In genomic region chr18:23453657-23454011, GRCh38 we compare ENCODE assay signal across 8 cellular contexts. TPM values are rescaled to one million over a fixed set of nuclear protein-coding genes. Genes with fewer than 3 reads are reported as not detected.
DNase-seq lines count a peak whose midpoint lies in the region; ATAC-seq, FAIRE-seq and TF ChIP-seq lines count a peak whose summit lies in the region.

No MANE protein-coding gene starts in this region.

- H3K36me3 ChIP-seq in liver (ENCODE audit: control insufficient read depth in 4 of 4, insufficient read depth in 3 of 4, low read depth in 1 of 4, low read length in 3 of 4) (no peaks in the 10 kb centered on the region), subcutaneous abdominal adipose tissue (ENCODE audit: control insufficient read depth in 5 of 5, insufficient read depth in 5 of 5, low read length in 5 of 5) (no peaks in the 10 kb centered on the region)

- peak overlapping the region; percentile 94 for H3K4me3 ChIP-seq in NB4 (ENCODE audit: low read depth, low read length)
- peak overlapping the region; percentile 92 to 100 (median 94) for H3K4me3 ChIP-seq in liver (ENCODE audit: low read depth in 1 of 3, low read length in 3 of 3)
- peak overlapping the region; percentile 92 to 100 (median 98) for H3K4me3 ChIP-seq in subcutaneous abdominal adipose tissue (ENCODE audit: low read depth in 1 of 5, low read length in 5 of 5)

- H3K27ac Mint-ChIP-seq in central memory CD8-positive, alpha-beta T cell (ENCODE audit: low read depth): peak overlapping the region; percentile 98

- WGBS in liver: under 1% methylated on average over 10 of the region's 10 CpGs

- no peaks in the 10 kb centered on the region for H3K27me3 Mint-ChIP-seq in central memory CD8-positive, alpha-beta T cell

- H3K27me3 ChIP-seq in liver (ENCODE audit: control insufficient read depth in 4 of 4, insufficient read depth in 4 of 4, low read length in 3 of 4) (no peaks in the 10 kb centered on the region), subcutaneous abdominal adipose tissue (ENCODE audit: control insufficient read depth in 5 of 5, insufficient read depth in 4 of 5, low read length in 5 of 5) (no peaks in the 10 kb centered on the region)

- H3K4me3 Mint-ChIP-seq in central memory CD8-positive, alpha-beta T cell: peak overlapping the region; percentile 99

- H3K4me1 Mint-ChIP-seq in central memory CD8-positive, alpha-beta T cell: peaks cover 56% of the 10 kb centered on the region

- TF ChIP-seq POLR2A in NB4 (IDR thresholded peaks at IDR 0.05; ENCODE audit: extremely low read depth, insufficient read length): no peak

- TF ChIP-seq RAD21 in liver (IDR thresholded peaks at IDR 0.05): no peak

- H3K4me1 ChIP-seq in liver (ENCODE audit: control insufficient read depth in 4 of 4, insufficient read depth in 4 of 4, low read length in 3 of 4) (peaks cover 7 to 34% (median 31%) of the 10 kb centered on the region in 4 donors), subcutaneous abdominal adipose tissue (ENCODE audit: control insufficient read depth in 5 of 5, insufficient read depth in 5 of 5, low read length in 5 of 5) (peaks cover 6 to 47% (median 36%) of the 10 kb centered on the region in 5 donors)

- H3K27ac ChIP-seq in 22Rv1: peak overlapping the region; percentile 80
- peak overlapping the region; percentile 89 to 99 for H3K27ac ChIP-seq in liver (ENCODE audit: low read depth in 1 of 2, low read length in 2 of 2)
- peak overlapping the region; percentile 97 for H3K27ac ChIP-seq in subcutaneous abdominal adipose tissue (ENCODE audit: low read depth, low read length)

- peaks cover 24% of the 10 kb centered on the region for H3K36me3 Mint-ChIP-seq in central memory CD8-positive, alpha-beta T cell (ENCODE audit: insufficient read depth)

- no peak for TF ChIP-seq CTCF in 22Rv1 (IDR thresholded peaks at IDR 0.05)
- TF ChIP-seq CTCF in NB4 (IDR thresholded peaks at IDR 0.05; ENCODE audit: low read depth, low read length): no peak
- no peak for TF ChIP-seq CTCF in liver (IDR thresholded peaks at IDR 0.05; ENCODE audit: low read depth, low read length, missing input control)

- FAIRE-seq in HTR-8/SVneo (lab: Jason Lieb, UNC): no peak

- ATAC-seq in GM18868 (IDR thresholded peaks at IDR 0.05; ENCODE audit: unreplicated experiment): peak; percentile 2
- peak; percentile 60 for ATAC-seq in central memory CD8-positive, alpha-beta T cell (replicated peaks; ENCODE audit: extremely low read depth, poor library complexity, severe bottlenecking)

- H3K9ac ChIP-seq in liver (ENCODE audit: low read depth in 1 of 2, low read length in 2 of 2): peak overlapping the region; percentile 69 to 93
- peak overlapping the region; percentile 91 to 98 (median 96) for H3K9ac ChIP-seq in subcutaneous abdominal adipose tissue (ENCODE audit: low read length in 5 of 5)

- DNase-seq in NB4 (ENCODE audit: low read depth) (peak; percentile 46), HTR-8/SVneo (ENCODE audit: insufficient read length, low spot score) (no peak)
- DNase-seq in central memory CD8-positive, alpha-beta T cell (ENCODE audit: low spot score in 2 of 2): peak in 1 of 2 donors; percentile 17
- no peak for DNase-seq in stimulated activated CD4-positive, alpha-beta T cell treated with anti-CD3 and anti-CD28 coated beads, Interleukin-4, amount 100 ng/mL, for 1 hour

- no peaks in the 10 kb centered on the region for H3K9me3 Mint-ChIP-seq in central memory CD8-positive, alpha-beta T cell

- H3K9me3 ChIP-seq in liver (ENCODE audit: control insufficient read depth in 4 of 4, low read length in 3 of 4): no peaks in the 10 kb centered on the region
- H3K9me3 ChIP-seq in subcutaneous abdominal adipose tissue (ENCODE audit: control insufficient read depth in 5 of 5, low read length in 5 of 5): no peaks in the 10 kb centered on the region

TF ChIP-seq in liver, 16 proteins besides CTCF, POLR2A, EP300 and RAD21:
- TF ChIP-seq SP1 (IDR thresholded peaks at IDR 0.05) (no peak), FOXA2 (IDR thresholded peaks at IDR 0.05) (no peak), GABPA (IDR thresholded peaks at IDR 0.05 in 1 of 2, conservative IDR thresholded peaks at IDR 0.05 in 1 of 2) (no peak), NR2F2 (IDR thresholded peaks at IDR 0.05) (no peak), YY1 (IDR thresholded peaks at IDR 0.05) (no peak), FOXA1 (IDR thresholded peaks at IDR 0.05) (no peak), HNF4G (IDR thresholded peaks at IDR 0.05) (no peak), JUND (IDR thresholded peaks at IDR 0.05) (no peak), ATF3 (IDR thresholded peaks at IDR 0.05) (no peak), EGR1 (IDR thresholded peaks at IDR 0.05; ENCODE audit: low read depth in 2 of 2) (no peak), TAF1 (conservative IDR thresholded peaks at IDR 0.05) (no peak), RXRA (IDR thresholded peaks at IDR 0.05) (no peak), HNF4A (conservative IDR thresholded peaks at IDR 0.05) (no peak)
- TF ChIP-seq, protein P1, sequence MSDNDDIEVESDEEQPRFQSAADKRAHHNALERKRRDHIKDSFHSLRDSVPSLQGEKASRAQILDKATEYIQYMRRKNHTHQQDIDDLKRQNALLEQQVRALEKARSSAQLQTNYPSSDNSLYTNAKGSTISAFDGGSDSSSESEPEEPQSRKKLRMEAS (IDR thresholded peaks at IDR 0.05): no peak
- TF ChIP-seq, protein P2, sequence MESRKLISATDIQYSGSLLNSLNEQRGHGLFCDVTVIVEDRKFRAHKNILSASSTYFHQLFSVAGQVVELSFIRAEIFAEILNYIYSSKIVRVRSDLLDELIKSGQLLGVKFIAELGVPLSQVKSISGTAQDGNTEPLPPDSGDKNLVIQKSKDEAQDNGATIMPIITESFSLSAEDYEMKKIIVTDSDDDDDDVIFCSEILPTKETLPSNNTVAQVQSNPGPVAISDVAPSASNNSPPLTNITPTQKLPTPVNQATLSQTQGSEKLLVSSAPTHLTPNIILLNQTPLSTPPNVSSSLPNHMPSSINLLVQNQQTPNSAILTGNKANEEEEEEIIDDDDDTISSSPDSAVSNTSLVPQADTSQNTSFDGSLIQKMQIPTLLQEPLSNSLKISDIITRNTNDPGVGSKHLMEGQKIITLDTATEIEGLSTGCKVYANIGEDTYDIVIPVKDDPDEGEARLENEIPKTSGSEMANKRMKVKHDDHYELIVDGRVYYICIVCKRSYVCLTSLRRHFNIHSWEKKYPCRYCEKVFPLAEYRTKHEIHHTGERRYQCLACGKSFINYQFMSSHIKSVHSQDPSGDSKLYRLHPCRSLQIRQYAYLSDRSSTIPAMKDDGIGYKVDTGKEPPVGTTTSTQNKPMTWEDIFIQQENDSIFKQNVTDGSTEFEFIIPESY (IDR thresholded peaks at IDR 0.05): no peak
- TF ChIP-seq, protein P3, sequence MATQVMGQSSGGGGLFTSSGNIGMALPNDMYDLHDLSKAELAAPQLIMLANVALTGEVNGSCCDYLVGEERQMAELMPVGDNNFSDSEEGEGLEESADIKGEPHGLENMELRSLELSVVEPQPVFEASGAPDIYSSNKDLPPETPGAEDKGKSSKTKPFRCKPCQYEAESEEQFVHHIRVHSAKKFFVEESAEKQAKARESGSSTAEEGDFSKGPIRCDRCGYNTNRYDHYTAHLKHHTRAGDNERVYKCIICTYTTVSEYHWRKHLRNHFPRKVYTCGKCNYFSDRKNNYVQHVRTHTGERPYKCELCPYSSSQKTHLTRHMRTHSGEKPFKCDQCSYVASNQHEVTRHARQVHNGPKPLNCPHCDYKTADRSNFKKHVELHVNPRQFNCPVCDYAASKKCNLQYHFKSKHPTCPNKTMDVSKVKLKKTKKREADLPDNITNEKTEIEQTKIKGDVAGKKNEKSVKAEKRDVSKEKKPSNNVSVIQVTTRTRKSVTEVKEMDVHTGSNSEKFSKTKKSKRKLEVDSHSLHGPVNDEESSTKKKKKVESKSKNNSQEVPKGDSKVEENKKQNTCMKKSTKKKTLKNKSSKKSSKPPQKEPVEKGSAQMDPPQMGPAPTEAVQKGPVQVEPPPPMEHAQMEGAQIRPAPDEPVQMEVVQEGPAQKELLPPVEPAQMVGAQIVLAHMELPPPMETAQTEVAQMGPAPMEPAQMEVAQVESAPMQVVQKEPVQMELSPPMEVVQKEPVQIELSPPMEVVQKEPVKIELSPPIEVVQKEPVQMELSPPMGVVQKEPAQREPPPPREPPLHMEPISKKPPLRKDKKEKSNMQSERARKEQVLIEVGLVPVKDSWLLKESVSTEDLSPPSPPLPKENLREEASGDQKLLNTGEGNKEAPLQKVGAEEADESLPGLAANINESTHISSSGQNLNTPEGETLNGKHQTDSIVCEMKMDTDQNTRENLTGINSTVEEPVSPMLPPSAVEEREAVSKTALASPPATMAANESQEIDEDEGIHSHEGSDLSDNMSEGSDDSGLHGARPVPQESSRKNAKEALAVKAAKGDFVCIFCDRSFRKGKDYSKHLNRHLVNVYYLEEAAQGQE (IDR thresholded peaks at IDR 0.05): no peak
TF ChIP-seq in liver: peak in this region for 0.

RNA-seq across cellular contexts. Expression of gene RIOK3, which starts 0.5 kb away (rescaled TPM):
- 100 to 1,000 TPM in 1 of 2 donors, 10 to 100 TPM in 1; 52.1 to 104 TPM for total RNA-seq in liver
- polyA plus RNA-seq in liver: 10 to 100 TPM; 29.9 to 33.4 TPM

RNA-seq across cellular contexts. Expression of gene RMC1, which starts 49.7 kb away (rescaled TPM):
- 10 to 100 TPM; 20.6 to 24.7 TPM for total RNA-seq in liver
- 10 to 100 TPM; 15.6 to 21.0 TPM for polyA plus RNA-seq in liver
